ENCODE assay signal across 21 cellular contexts in genomic region chr6:91681341-91681740, GRCh38.
"Had no signal": no experiment of that assay in that cellular context is flagged by ENCODE, and none has a peak within 500 bp of the region (broad histone marks: within the 10 kb centered on the region; RNA-seq: fewer than 3 reads in every experiment).

No MANE protein-coding gene starts in this region.

- DNase-seq: activated CD4-positive, alpha-beta T cell treated with anti-CD3 and anti-CD28 coated beads, Interleukin-2, amount 10 ng/mL, durations not matched to agents 7 days and 5 days; activated CD4-positive, CD25-positive, alpha-beta regulatory T cell treated with anti-CD3 and anti-CD28 coated beads, Interleukin-2, amount 50 U/mL, for 72 hours; activated CD8-positive, alpha-beta T cell treated with anti-CD3 and anti-CD28 coated beads for 36 hours; activated gamma-delta T cell treated with Interleukin-2 at 50 U/mL for 16 hours; anterior cingulate cortex; body of pancreas; dermis blood vessel endothelial cell; effector CD8-positive, alpha-beta T cell; erythroblast; foreskin keratinocyte; immature natural killer cell; lower lobe of right lung; mesendoderm; mucosa of descending colon; naive B cell; stimulated activated CD4-positive, alpha-beta T cell treated with anti-CD3 and anti-CD28 coated beads, Interleukin-12 subunit alpha, Interleukin-12 subunit beta, amount 100 ng/mL, for 4 hours; stimulated activated naive CD8-positive, alpha-beta T cell treated with anti-CD3 and anti-CD28 coated beads, Interleukin-15, amount 100 ng/mL, for 72 hours; WERI-Rb-1 had no signal

- H3K27ac Mint-ChIP-seq: activated CD4-positive, alpha-beta T cell treated with anti-CD3 and anti-CD28 coated beads, Interleukin-2, amount 10 ng/mL, durations not matched to agents 7 days and 5 days; activated CD8-positive, alpha-beta T cell treated with anti-CD3 and anti-CD28 coated beads for 36 hours; activated naive CD4-positive, alpha-beta T cell treated with anti-CD3 and anti-CD28 coated beads, Interleukin-2, amount 50 U/mL, for 24 hours; immature natural killer cell; stimulated activated naive CD8-positive, alpha-beta T cell treated with anti-CD3 and anti-CD28 coated beads, Interleukin-15, amount 100 ng/mL, for 72 hours; T-helper 2 cell treated with Interferon-gamma antibody and Interleukin-4, amounts not matched to agents 5 μg/mL and 100 μg/mL, for 36 hours had no signal

- H3K4me3 Mint-ChIP-seq: activated CD4-positive, alpha-beta T cell treated with anti-CD3 and anti-CD28 coated beads, Interleukin-2, amount 10 ng/mL, durations not matched to agents 7 days and 5 days; activated CD8-positive, alpha-beta T cell treated with anti-CD3 and anti-CD28 coated beads for 36 hours; activated naive CD4-positive, alpha-beta T cell treated with anti-CD3 and anti-CD28 coated beads, Interleukin-2, amount 50 U/mL, for 24 hours; immature natural killer cell; naive B cell; stimulated activated naive CD8-positive, alpha-beta T cell treated with anti-CD3 and anti-CD28 coated beads, Interleukin-15, amount 100 ng/mL, for 72 hours; T-helper 2 cell treated with Interferon-gamma antibody and Interleukin-4, amounts not matched to agents 5 μg/mL and 100 μg/mL, for 36 hours had no signal

- H3K27me3 Mint-ChIP-seq: activated CD4-positive, alpha-beta T cell treated with anti-CD3 and anti-CD28 coated beads, Interleukin-2, amount 10 ng/mL, durations not matched to agents 7 days and 5 days; activated CD8-positive, alpha-beta T cell treated with anti-CD3 and anti-CD28 coated beads for 36 hours; activated naive CD4-positive, alpha-beta T cell treated with anti-CD3 and anti-CD28 coated beads, Interleukin-2, amount 50 U/mL, for 24 hours; naive B cell; stimulated activated naive CD8-positive, alpha-beta T cell treated with anti-CD3 and anti-CD28 coated beads, Interleukin-15, amount 100 ng/mL, for 72 hours had no signal

- H3K4me1 Mint-ChIP-seq: activated CD4-positive, alpha-beta T cell treated with anti-CD3 and anti-CD28 coated beads, Interleukin-2, amount 10 ng/mL, durations not matched to agents 7 days and 5 days; activated naive CD4-positive, alpha-beta T cell treated with anti-CD3 and anti-CD28 coated beads, Interleukin-2, amount 50 U/mL, for 24 hours; immature natural killer cell; naive B cell; stimulated activated naive CD8-positive, alpha-beta T cell treated with anti-CD3 and anti-CD28 coated beads, Interleukin-15, amount 100 ng/mL, for 72 hours had no signal

- ATAC-seq: activated CD8-positive, alpha-beta T cell treated with anti-CD3 and anti-CD28 coated beads for 36 hours; body of pancreas; foreskin keratinocyte; left lobe of liver; lower lobe of right lung; mucosa of descending colon; stimulated activated naive CD8-positive, alpha-beta T cell treated with anti-CD3 and anti-CD28 coated beads, Interleukin-15, amount 100 ng/mL, for 72 hours had no signal

- H3K9me3 Mint-ChIP-seq: activated CD4-positive, alpha-beta T cell treated with anti-CD3 and anti-CD28 coated beads, Interleukin-2, amount 10 ng/mL, durations not matched to agents 7 days and 5 days; activated CD8-positive, alpha-beta T cell treated with anti-CD3 and anti-CD28 coated beads for 36 hours; activated naive CD4-positive, alpha-beta T cell treated with anti-CD3 and anti-CD28 coated beads, Interleukin-2, amount 50 U/mL, for 24 hours; stimulated activated naive CD8-positive, alpha-beta T cell treated with anti-CD3 and anti-CD28 coated beads, Interleukin-15, amount 100 ng/mL, for 72 hours; T-helper 2 cell treated with Interferon-gamma antibody and Interleukin-4, amounts not matched to agents 5 μg/mL and 100 μg/mL, for 36 hours had no signal

- H3K36me3 Mint-ChIP-seq: activated naive CD4-positive, alpha-beta T cell treated with anti-CD3 and anti-CD28 coated beads, Interleukin-2, amount 50 U/mL, for 24 hours; immature natural killer cell; naive B cell had no signal
